In genomic region chr1:101474039-101474665, GRCh38 we compare ENCODE assay signal across 8 cellular contexts.
A peak's percentile ranks its signal among the peaks of the same experiment; 100 is the strongest.
DNase-seq lines count a peak whose midpoint lies in the region; ATAC-seq and TF ChIP-seq lines count a peak whose summit lies in the region.

No MANE protein-coding gene starts in this region.

- ATAC-seq in HG02623 (IDR thresholded peaks at IDR 0.05; ENCODE audit: unreplicated experiment), result no peak

- H3K4me3 ChIP-seq in astrocyte of the spinal cord (ENCODE audit: low read depth, low read length), result no peak overlapping the region

- no peak overlapping the region for H3K27ac ChIP-seq in substantia nigra (ENCODE audit: low read depth, low read length, poor library complexity, severe bottlenecking)

- in situ Hi-C loops in astrocyte of the spinal cord (cut with HindIII; ENCODE audit: low sequenced_read_pairs), result no loop called here

- DNase-seq in SKM-1 treated with dmso at 0.1 percent for 144 hours (lab: John Stamatoyannopoulos, UW; ENCODE audit: unreplicated experiment), result peak; percentile 22
- no peak for DNase-seq in SKM-1 (lab: John Stamatoyannopoulos, UW; ENCODE audit: unreplicated experiment)
- peak; percentile 80 to 89 for DNase-seq in Kasumi-1 (lab: John Stamatoyannopoulos, UW)
- no peak for DNase-seq in astrocyte of the spinal cord (ENCODE audit: low read depth, low spot score)
- peak; percentile 19 for DNase-seq in renal cortical epithelial cell (ENCODE audit: low read depth)
- no peak for DNase-seq in substantia nigra (lab: John Stamatoyannopoulos, UW)
- no peak for DNase-seq in DMS79 (lab: John Stamatoyannopoulos, UW)

- TF ChIP-seq CTCF in astrocyte of the spinal cord (IDR thresholded peaks at IDR 0.05; ENCODE audit: low read depth, low read length), result peak; percentile 30

Comparison
In these comparisons a context has a peak if more than half of its experiments do, and no peak if none do; other contexts are left out.
1. DNase-seq: peak in SKM-1 treated with dmso at 0.1 percent for 144 hours (single experiment), Kasumi-1 (2 of 2) and renal cortical epithelial cell (single experiment); none in SKM-1 (single experiment), astrocyte of the spinal cord (single experiment), substantia nigra (0 of 49) and DMS79 (single experiment).